In the genomic region with DNA sequence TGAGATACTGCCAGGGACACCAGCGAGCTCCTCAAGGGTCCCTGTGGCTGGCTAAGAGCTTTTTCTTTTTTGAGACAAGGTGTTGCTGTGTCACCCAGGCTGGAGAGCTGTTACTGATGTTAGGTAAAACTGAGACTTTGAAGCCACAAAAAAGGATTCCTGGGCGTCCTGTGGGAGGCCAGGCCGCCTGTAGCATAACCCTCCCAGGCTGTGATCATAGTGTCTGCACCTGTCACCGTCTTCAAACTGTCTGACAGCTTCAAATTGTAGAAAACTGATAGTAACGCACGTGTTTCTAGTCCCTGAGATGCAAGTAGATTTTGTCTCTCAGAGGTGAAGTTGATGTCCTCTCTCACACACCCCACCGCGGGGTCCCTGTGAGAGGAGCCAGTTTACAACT, we compare ENCODE assay signal across 29 cellular contexts. TPM values are rescaled to one million over a fixed set of nuclear protein-coding genes. Genes with fewer than 3 reads are reported as not detected.
DNase-seq lines count a peak whose midpoint lies in the region; ATAC-seq and TF ChIP-seq lines count a peak whose summit lies in the region.
"Had no signal": no experiment of that assay in that cellular context is flagged by ENCODE, and none has a peak within 500 bp of the region (broad histone marks: within the 10 kb centered on the region; RNA-seq: fewer than 3 reads in every experiment).

No MANE protein-coding gene starts in this region.

- H3K9me3 Mint-ChIP-seq in activated T-helper 17 cell treated with anti-CD3 and anti-CD28 coated beads, Interleukin-2, amount 50 U/mL, for 72 hours = no peaks in the 10 kb centered on the region
- H3K9me3 Mint-ChIP-seq in neural crest cell = no peaks in the 10 kb centered on the region
- H3K9me3 Mint-ChIP-seq: activated naive CD4-positive, alpha-beta T cell treated with anti-CD3 and anti-CD28 coated beads for 36 hours; activated T-helper 1 cell treated with anti-CD3 and anti-CD28 coated beads, Interleukin-12 subunit alpha, Interleukin-12 subunit beta, Interleukin-2, Interleukin-4 antibody, amounts not matched to agents 30 ng/mL and 10 ng/mL and 1 ng/mL, durations not matched to agents 14 hours and 24 hours and 36 hours had no signal

- H3K4me2 ChIP-seq in BLaER1 treated with 17β-estradiol and CSF1 and Interleukin-3, amounts not matched to agents 10 nM and 100 nM = peak overlapping the region in 7 of 11 experiments; percentile 9 to 57 (median 34); a peak in 11 of 22 replicates

- H3K9me3 ChIP-seq in BLaER1 treated with 17β-estradiol and CSF1 and Interleukin-3, amounts not matched to agents 10 nM and 100 nM (replicated peaks in 1 of 11) = no peaks in the 10 kb centered on the region
- H3K9me3 ChIP-seq: HAP-1, heart left ventricle had no signal

- TF ChIP-seq CTCF in neural crest cell (conservative IDR thresholded peaks at IDR 0.05) = no peak

- peak overlapping the region in 4 of 11 experiments; percentile 17 to 30 (median 21); a peak in 1 of 22 replicates for H3K9ac ChIP-seq in BLaER1 treated with 17β-estradiol and CSF1 and Interleukin-3, amounts not matched to agents 10 nM and 100 nM

- H3K36me3 ChIP-seq in BLaER1 treated with 17β-estradiol and CSF1 and Interleukin-3, amounts not matched to agents 10 nM and 100 nM = peaks cover 0 to 24% (median 10%) of the 10 kb centered on the region in 11 experiments; a peak in 8 of 22 replicates
- H3K36me3 ChIP-seq: heart left ventricle had no signal

- H3K27ac ChIP-seq in BLaER1 treated with 17β-estradiol and CSF1 and Interleukin-3, amounts not matched to agents 10 nM and 100 nM = no peak overlapping the region
- H3K27ac ChIP-seq: heart left ventricle had no signal

- no peak for ATAC-seq in activated T-helper 17 cell treated with anti-CD3 and anti-CD28 coated beads, Interleukin-2, amount 50 U/mL, for 72 hours (replicated peaks)
- no peak for ATAC-seq in GM19463 (IDR thresholded peaks at IDR 0.05; ENCODE audit: unreplicated experiment)
- ATAC-seq: heart left ventricle, sciatic nerve, SK-N-SH treated with all-trans-retinoic acid at 6 μM for 48 hours, T-helper 17 cell had no signal

- H3K36me3 Mint-ChIP-seq in activated T-helper 17 cell treated with anti-CD3 and anti-CD28 coated beads, Interleukin-2, amount 50 U/mL, for 72 hours (ENCODE audit: low read depth) = peaks cover 16% of the 10 kb centered on the region
- peaks cover 3% of the 10 kb centered on the region for H3K36me3 Mint-ChIP-seq in neural crest cell (ENCODE audit: low read depth)

- H3K27me3 ChIP-seq in BLaER1 treated with 17β-estradiol and CSF1 and Interleukin-3, amounts not matched to agents 10 nM and 100 nM = no peaks in the 10 kb centered on the region
- H3K27me3 ChIP-seq: heart left ventricle had no signal

- peak overlapping the region; percentile 4 for H3K4me3 Mint-ChIP-seq in activated T-helper 17 cell treated with anti-CD3 and anti-CD28 coated beads, Interleukin-2, amount 50 U/mL, for 72 hours
- peak overlapping the region; percentile 6 for H3K4me3 Mint-ChIP-seq in neural crest cell
- H3K4me3 Mint-ChIP-seq: activated naive CD4-positive, alpha-beta T cell treated with anti-CD3 and anti-CD28 coated beads for 36 hours; activated T-helper 1 cell treated with anti-CD3 and anti-CD28 coated beads, Interleukin-12 subunit alpha, Interleukin-12 subunit beta, Interleukin-2, Interleukin-4 antibody, amounts not matched to agents 30 ng/mL and 10 ng/mL and 1 ng/mL, durations not matched to agents 14 hours and 24 hours and 36 hours; B cell; T-helper 17 cell had no signal

- H3K4me1 ChIP-seq in BLaER1 treated with 17β-estradiol and CSF1 and Interleukin-3, amounts not matched to agents 10 nM and 100 nM = peaks cover 21 to 41% (median 36%) of the 10 kb centered on the region in 10 experiments; a peak in 19 of 20 replicates
- H3K4me1 ChIP-seq: HAP-1 had no signal

- no peak overlapping the region for H3K4me3 ChIP-seq in BLaER1 treated with 17β-estradiol and CSF1 and Interleukin-3, amounts not matched to agents 10 nM and 100 nM
- peak overlapping the region; percentile 26; the same call in 1 of the 2 replicates for H3K4me3 ChIP-seq in Jurkat, Clone E6-1 (ENCODE audit: low read length)
- H3K4me3 ChIP-seq: HAP-1, heart left ventricle had no signal

- H4K20me1 ChIP-seq in BLaER1 treated with 17β-estradiol and CSF1 and Interleukin-3, amounts not matched to agents 10 nM and 100 nM = peaks cover 58 to 86% (median 79%) of the 10 kb centered on the region in 11 experiments; a peak in 20 of 22 replicates

- no peaks in the 10 kb centered on the region for H3K27me3 Mint-ChIP-seq in activated T-helper 17 cell treated with anti-CD3 and anti-CD28 coated beads, Interleukin-2, amount 50 U/mL, for 72 hours
- peaks cover 4% of the 10 kb centered on the region for H3K27me3 Mint-ChIP-seq in neural crest cell (ENCODE audit: low read depth)
- H3K27me3 Mint-ChIP-seq: B cell, progenitor cell of endocrine pancreas, T-helper 17 cell had no signal

- no peak overlapping the region for H3K27ac Mint-ChIP-seq in activated T-helper 17 cell treated with anti-CD3 and anti-CD28 coated beads, Interleukin-2, amount 50 U/mL, for 72 hours
- H3K27ac Mint-ChIP-seq in neural crest cell (ENCODE audit: unreplicated experiment) = no peak overlapping the region
- H3K27ac Mint-ChIP-seq: activated naive CD4-positive, alpha-beta T cell treated with anti-CD3 and anti-CD28 coated beads for 36 hours; activated T-helper 1 cell treated with anti-CD3 and anti-CD28 coated beads, Interleukin-12 subunit alpha, Interleukin-12 subunit beta, Interleukin-2, Interleukin-4 antibody, amounts not matched to agents 30 ng/mL and 10 ng/mL and 1 ng/mL, durations not matched to agents 14 hours and 24 hours and 36 hours; B cell; progenitor cell of endocrine pancreas; T-helper 17 cell had no signal

- H3K4me1 Mint-ChIP-seq in activated T-helper 17 cell treated with anti-CD3 and anti-CD28 coated beads, Interleukin-2, amount 50 U/mL, for 72 hours = peaks cover 29% of the 10 kb centered on the region
- peaks cover 41% of the 10 kb centered on the region for H3K4me1 Mint-ChIP-seq in neural crest cell

- DNase-seq in Jurkat, Clone E6-1 (ENCODE audit: low read depth, low spot score) = peak; percentile 97
- DNase-seq in neural crest cell (ENCODE audit: low read depth, low spot score) = no peak
- DNase-seq in NK-92 (lab: John Stamatoyannopoulos, UW; ENCODE audit: unreplicated experiment) = no peak
- DNase-seq in activated CD8-positive, alpha-beta memory T cell treated with anti-CD3 and anti-CD28 coated beads, Interleukin-2, amount 50 U/mL, for 48 hours = no peak
- no peak for DNase-seq in stimulated activated CD4-positive, alpha-beta T cell treated with anti-CD3 and anti-CD28 coated beads, Interleukin-2, amount 100 ng/mL, for 24 hours
- DNase-seq: activated naive CD4-positive, alpha-beta T cell treated with anti-CD3 and anti-CD28 coated beads for 36 hours; COR-L47; DMS53; erythroblast; heart left ventricle; kidney; NCI-H1092; NCI-H187; NCI-H2171 treated with DMSO at 0.1 percent for 48 hours; NCI-H510A; nucleus accumbens; OCI-M1; stimulated activated CD4-positive, alpha-beta T cell treated with anti-CD3 and anti-CD28 coated beads, Interleukin-4, amount 100 ng/mL, for 24 hours; T-helper 17 cell; trophoblast cell had no signal

RNA-seq across cellular contexts. Expression of a gene that starts 4.2 kb away (rescaled TPM):
- polyA plus RNA-seq in Jurkat, Clone E6-1 (2012; ENCODE audit: insufficient read depth, insufficient read length) = 31.1 TPM
- 10 to 100 TPM; 18.2 to 20.6 TPM for total RNA-seq in activated T-helper 17 cell treated with anti-CD3 and anti-CD28 coated beads, Interleukin-2, amount 50 U/mL, for 72 hours
- total RNA-seq in neural crest cell = 42.0 and 44.0 TPM in 2 replicates

RNA-seq across cellular contexts. Expression of a gene that starts 4.5 kb away (rescaled TPM):
- polyA plus RNA-seq in Jurkat, Clone E6-1 (2012; ENCODE audit: insufficient read depth, insufficient read length) = 57.3 TPM
- 10 to 100 TPM; 36.4 to 62.4 TPM for total RNA-seq in activated T-helper 17 cell treated with anti-CD3 and anti-CD28 coated beads, Interleukin-2, amount 50 U/mL, for 72 hours
- 50.8 and 53.6 TPM in 2 replicates for total RNA-seq in neural crest cell
